ENCODE assay signal across 1 cellular context in genomic region chr15:74460903-74461846, GRCh38.
TF ChIP-seq lines count a peak whose summit lies in the region.

Gene UBL7, minus strand, starts transcription at chr15:74461160. Its CDS starts 2,293 bp downstream, at chr15:74458867.

TF ChIP-seq in HepG2, 621 proteins besides CTCF, POLR2A, EP300 and RAD21 (continued from another document and continues in another):
- TF ChIP-seq ZNF883 (CRISPR knock-in tag; IDR thresholded peaks at IDR 0.05; ENCODE audit: not compliant biosample characterization) (peak; percentile 23), HOMEZ (CRISPR knock-in tag; IDR thresholded peaks at IDR 0.05; ENCODE audit: low read depth) (0 out of 2 replicates have a peak, but pooled peaks have one; percentile 26), ZNF333 (CRISPR knock-in tag; IDR thresholded peaks at IDR 0.05; ENCODE audit: borderline replicate concordance) (no peak), SOX5 (CRISPR knock-in tag; IDR thresholded peaks at IDR 0.05; ENCODE audit: borderline replicate concordance) (peak; percentile 52; the same call in 1 of the 2 replicates), GZF1 (CRISPR knock-in tag; IDR thresholded peaks at IDR 0.05) (no peak), ZNF513 (CRISPR knock-in tag; conservative IDR thresholded peaks at IDR 0.05) (no peak), ZHX2 (IDR thresholded peaks at IDR 0.05; ENCODE audit: low read depth) (peak; percentile 70; the same call in 1 of the 2 replicates), ZHX2 (CRISPR knock-in tag; IDR thresholded peaks at IDR 0.05; ENCODE audit: borderline replicate concordance) (peak; percentile 72; the same call in 1 of the 2 replicates), GATA4 (IDR thresholded peaks at IDR 0.05; ENCODE audit: borderline replicate concordance, low read depth) (peak; percentile 24; the same call in 1 of the 2 replicates), SUZ12 (IDR thresholded peaks at IDR 0.05; ENCODE audit: low read depth, low read length) (peak; percentile 80), MTERF4 (CRISPR knock-in tag; IDR thresholded peaks at IDR 0.05) (0 out of 2 replicates have a peak, but pooled peaks have one; percentile 37), KLF11 (CRISPR knock-in tag; IDR thresholded peaks at IDR 0.05) (peak; percentile 82), TAF1 (CRISPR knock-in tag; IDR thresholded peaks at IDR 0.05) (peak; percentile 96), ZBTB42 (CRISPR knock-in tag; IDR thresholded peaks at IDR 0.05) (peak; percentile 75; the same call in 1 of the 2 replicates), JARID2 (CRISPR knock-in tag; IDR thresholded peaks at IDR 0.05; ENCODE audit: insufficient replicate concordance) (peak; percentile 34), HHEX (CRISPR knock-in tag; IDR thresholded peaks at IDR 0.05) (no peak), CBFB (CRISPR knock-in tag; IDR thresholded peaks at IDR 0.05) (peak; percentile 68; the same call in 1 of the 2 replicates), ZNF761 (CRISPR knock-in tag; conservative IDR thresholded peaks at IDR 0.05) (peak; percentile 96), GATAD2A (CRISPR knock-in tag; IDR thresholded peaks at IDR 0.05) (peak; percentile 69), ZNF280D (CRISPR knock-in tag; IDR thresholded peaks at IDR 0.05) (peak; percentile 73), NKX3-1 (CRISPR knock-in tag; IDR thresholded peaks at IDR 0.05) (peak; percentile 69; the same call in 1 of the 2 replicates), ERF (CRISPR knock-in tag; IDR thresholded peaks at IDR 0.05) (peak; percentile 88), ZNF7 (CRISPR knock-in tag; IDR thresholded peaks at IDR 0.05) (no peak), NR0B2 (CRISPR knock-in tag; IDR thresholded peaks at IDR 0.05) (peak; percentile 49; the same call in 1 of the 2 replicates), ZFAT (CRISPR knock-in tag; conservative IDR thresholded peaks at IDR 0.05) (no peak), PHB2 (IDR thresholded peaks at IDR 0.05; ENCODE audit: partially characterized antibody) (no peak), ZNF18 (CRISPR knock-in tag; IDR thresholded peaks at IDR 0.05; ENCODE audit: insufficient replicate concordance) (peak; percentile 67), SMYD3 (CRISPR knock-in tag; IDR thresholded peaks at IDR 0.05) (no peak), ZNF790 (CRISPR knock-in tag; IDR thresholded peaks at IDR 0.05; ENCODE audit: borderline replicate concordance) (peak; percentile 90; the same call in 1 of the 2 replicates), KLF12 (CRISPR knock-in tag; IDR thresholded peaks at IDR 0.05; ENCODE audit: borderline replicate concordance) (peak; percentile 84; the same call in 1 of the 2 replicates), ZSCAN31 (CRISPR knock-in tag; IDR thresholded peaks at IDR 0.05; ENCODE audit: low read depth) (peak; percentile 76), ZNF142 (CRISPR knock-in tag; IDR thresholded peaks at IDR 0.05) (peak; percentile 83), ZNF639 (CRISPR knock-in tag; conservative IDR thresholded peaks at IDR 0.05) (peak; percentile 84; the same call in 1 of the 2 replicates), ZNF496 (CRISPR knock-in tag; IDR thresholded peaks at IDR 0.05; ENCODE audit: insufficient replicate concordance) (no peak)
